Comparison of ENCODE assay signal across 11 cellular contexts in genomic region chr4:13601060-13601459, GRCh38. TPM values are rescaled to one million over a fixed set of nuclear protein-coding genes. Genes with fewer than 3 reads are reported as not detected.
A peak's percentile ranks its signal among the peaks of the same experiment; 100 is the strongest.
DNase-seq lines count a peak whose midpoint lies in the region; ATAC-seq, FAIRE-seq and TF ChIP-seq lines count a peak whose summit lies in the region.
"Had no signal": no experiment of that assay in that cellular context is flagged by ENCODE, and none has a peak within 500 bp of the region (broad histone marks: within the 10 kb centered on the region; RNA-seq: fewer than 3 reads in every experiment).

No MANE protein-coding gene starts in this region.

- no peak for DNase-seq in GM12892 (ENCODE audit: insufficient read length)
- peak; percentile 10 for DNase-seq in UCSD-AML1 (lab: John Stamatoyannopoulos, UW; ENCODE audit: unreplicated experiment)
- no peak for DNase-seq in stimulated activated CD4-positive, alpha-beta T cell treated with anti-CD3 and anti-CD28 coated beads, Interleukin-15, amount 100 ng/mL, for 24 hours
- no peak for DNase-seq in OCI-M1 (lab: John Stamatoyannopoulos, UW)
- DNase-seq in HK-2 (ENCODE audit: unreplicated experiment), result no peak
- no peak for DNase-seq in AG08395 (ENCODE audit: low spot score)
- DNase-seq: COR-L47, NCI-H146, T1000 had no signal

- TF ChIP-seq POLR2A in GM12892 (IDR thresholded peaks at IDR 0.05; ENCODE audit: low read depth, low read length), result peak; percentile 14; the same call in 1 of the 2 replicates

- peak; percentile 79 for FAIRE-seq in GM12892 (lab: Jason Lieb, UNC)

- ATAC-seq in GM21360 (IDR thresholded peaks at IDR 0.05; ENCODE audit: unreplicated experiment) (peak; percentile 72), HG03196 (IDR thresholded peaks at IDR 0.05; ENCODE audit: unreplicated experiment) (peak; percentile 79)

RNA-seq across cellular contexts. Expression of gene BOD1L1, which starts 26.5 kb away (rescaled TPM):
- polyA plus RNA-seq in GM12892 (2012; ENCODE audit: missing spikeins), result 21.7 TPM

RNA-seq across cellular contexts. Expression of gene NKX3-2, which starts 56.8 kb away (rescaled TPM):
- polyA plus RNA-seq in GM12892 (2012; ENCODE audit: missing spikeins), result not detected
